Comparison of ENCODE assay signal across 8 cellular contexts in the genomic region with DNA sequence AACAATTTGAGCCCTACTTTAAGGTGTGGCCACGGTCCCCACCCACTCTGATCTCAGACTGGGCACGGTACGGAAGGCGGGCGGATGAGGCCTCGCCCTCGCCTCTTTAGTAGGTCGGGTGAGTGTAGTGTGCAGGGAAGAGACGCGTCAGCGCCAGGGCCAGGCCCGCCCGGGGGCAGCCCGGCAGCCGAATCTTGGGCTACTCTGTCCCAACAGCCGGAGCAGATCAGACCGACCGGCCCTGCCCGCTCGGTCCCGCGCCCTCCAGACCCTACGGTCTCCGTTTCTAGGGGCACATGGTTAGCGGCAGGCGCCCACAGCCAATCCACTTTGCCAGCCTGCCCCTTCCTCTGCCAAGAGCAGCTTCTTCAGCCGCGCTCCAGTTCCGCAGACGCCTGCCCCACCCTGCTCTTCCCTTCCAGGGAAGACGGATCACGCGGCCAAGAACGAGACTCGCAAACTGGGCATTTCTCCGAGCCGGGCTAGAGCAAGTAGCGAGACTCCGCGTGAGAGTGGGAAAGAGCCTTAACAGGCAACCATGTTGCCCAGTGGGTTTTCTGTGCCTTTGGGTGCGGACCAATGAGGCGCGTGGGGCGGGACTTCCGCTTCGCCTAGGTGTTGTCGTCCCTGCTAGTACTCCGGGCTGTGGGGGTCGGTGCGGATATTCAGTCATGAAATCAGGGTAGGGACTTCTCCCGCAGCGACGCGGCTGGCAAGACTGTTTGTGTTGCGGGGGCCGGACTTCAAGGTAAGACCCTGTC. TPM values are rescaled to one million over a fixed set of nuclear protein-coding genes. Genes with fewer than 3 reads are reported as not detected.
DNase-seq lines count a peak whose midpoint lies in the region; ATAC-seq and TF ChIP-seq lines count a peak whose summit lies in the region.

Gene RNF13, plus strand, starts transcription at position 610 of the 761 bp plus-strand sequence. CDS start 32,812 bp downstream, outside the sequence.

- peak within 1 kb of the TSS; percentile 88 for H3K4me3 ChIP-seq in epithelial cell of proximal tubule (ENCODE audit: low read depth, low read length)
- peak within 1 kb of the TSS; percentile 85 to 96 for H3K4me3 ChIP-seq in mucosa of rectum (ENCODE audit: low read length in 2 of 2)

- peak within 1 kb of the TSS; percentile 93 to 94 for H3K9ac ChIP-seq in mucosa of rectum (ENCODE audit: low read depth in 1 of 2, low read length in 2 of 2)

- peaks cover 30% of the 10 kb centered on the region for H3K36me3 Mint-ChIP-seq in activated T-cell treated with anti-CD3 and anti-CD28 coated beads, Interleukin-2, amount 50 U/mL, for 24 hours (ENCODE audit: low read depth)

- H3K9me3 ChIP-seq in mucosa of rectum (ENCODE audit: control insufficient read depth in 2 of 2, low read length in 2 of 2): no peaks in the 10 kb centered on the region

- no peaks in the 10 kb centered on the region for H3K27me3 Mint-ChIP-seq in activated T-cell treated with anti-CD3 and anti-CD28 coated beads, Interleukin-2, amount 50 U/mL, for 24 hours

- H3K9me3 Mint-ChIP-seq in activated T-cell treated with anti-CD3 and anti-CD28 coated beads, Interleukin-2, amount 50 U/mL, for 24 hours: no peaks in the 10 kb centered on the region

- no peaks in the 10 kb centered on the region for H3K36me3 ChIP-seq in mucosa of rectum (ENCODE audit: control insufficient read depth in 2 of 2, insufficient read depth in 2 of 2, low read length in 2 of 2)

- H3K27me3 ChIP-seq in mucosa of rectum (ENCODE audit: control insufficient read depth in 2 of 2, insufficient read depth in 2 of 2, low read length in 2 of 2): no peaks in the 10 kb centered on the region

- H3K27ac Mint-ChIP-seq in activated T-cell treated with anti-CD3 and anti-CD28 coated beads, Interleukin-2, amount 50 U/mL, for 24 hours: peak within 1 kb of the TSS; percentile 100

- no peak for TF ChIP-seq CTCF in epithelial cell of proximal tubule (conservative IDR thresholded peaks at IDR 0.05; ENCODE audit: low read depth, low read length)

- ATAC-seq in GM21737 (IDR thresholded peaks at IDR 0.05; ENCODE audit: unreplicated experiment): peak; percentile 92

- peaks cover 49% of the 10 kb centered on the region for H3K4me1 Mint-ChIP-seq in activated T-cell treated with anti-CD3 and anti-CD28 coated beads, Interleukin-2, amount 50 U/mL, for 24 hours (ENCODE audit: low read depth)

- peak within 1 kb of the TSS; percentile 98 for H3K27ac ChIP-seq in mucosa of rectum (ENCODE audit: low read depth in 2 of 2, low read length in 2 of 2)

- DNase-seq in DMS79 (lab: John Stamatoyannopoulos, UW) (peak; percentile 83), KG1 (lab: John Stamatoyannopoulos, UW) (peak; percentile 91), epithelial cell of proximal tubule (ENCODE audit: low read depth) (peak; percentile 68)
- DNase-seq in activated T-cell treated with anti-CD3 and anti-CD28 coated beads, Interleukin-2, amount 50 U/mL, for 24 hours: peak; percentile 95
- DNase-seq in stimulated activated CD8-positive, alpha-beta memory T cell treated with anti-CD3 and anti-CD28 coated beads, Interleukin-4, amount 100 ng/mL, for 4 hours (ENCODE audit: low read depth in 2 of 2, low spot score in 1 of 2): peak; percentile 85 to 87

- H3K4me1 ChIP-seq in mucosa of rectum (ENCODE audit: control insufficient read depth in 2 of 2, insufficient read depth in 2 of 2, low read length in 2 of 2): peaks cover 16 to 20% of the 10 kb centered on the region in 2 donors

- H3K4me3 Mint-ChIP-seq in activated T-cell treated with anti-CD3 and anti-CD28 coated beads, Interleukin-2, amount 50 U/mL, for 24 hours: peak within 1 kb of the TSS; percentile 96

TF ChIP-seq in PFSK-1, 5 proteins besides CTCF, POLR2A, EP300 and RAD21:
- peak; percentile 46 for TF ChIP-seq FOXP2 (optimal IDR thresholded peaks at IDR 0.05; ENCODE audit: borderline replicate concordance, extremely low read depth, extremely low read length, insufficient read depth)
- peak; percentile 65; the same call in 1 of the 2 replicates for TF ChIP-seq TAF1 (IDR thresholded peaks at IDR 0.05; ENCODE audit: borderline replicate concordance, insufficient read depth, low read length)
- peak; percentile 85 for TF ChIP-seq POLR2AphosphoS5 (IDR thresholded peaks at IDR 0.05; ENCODE audit: low read depth, low read length)
- TF ChIP-seq, protein P1, sequence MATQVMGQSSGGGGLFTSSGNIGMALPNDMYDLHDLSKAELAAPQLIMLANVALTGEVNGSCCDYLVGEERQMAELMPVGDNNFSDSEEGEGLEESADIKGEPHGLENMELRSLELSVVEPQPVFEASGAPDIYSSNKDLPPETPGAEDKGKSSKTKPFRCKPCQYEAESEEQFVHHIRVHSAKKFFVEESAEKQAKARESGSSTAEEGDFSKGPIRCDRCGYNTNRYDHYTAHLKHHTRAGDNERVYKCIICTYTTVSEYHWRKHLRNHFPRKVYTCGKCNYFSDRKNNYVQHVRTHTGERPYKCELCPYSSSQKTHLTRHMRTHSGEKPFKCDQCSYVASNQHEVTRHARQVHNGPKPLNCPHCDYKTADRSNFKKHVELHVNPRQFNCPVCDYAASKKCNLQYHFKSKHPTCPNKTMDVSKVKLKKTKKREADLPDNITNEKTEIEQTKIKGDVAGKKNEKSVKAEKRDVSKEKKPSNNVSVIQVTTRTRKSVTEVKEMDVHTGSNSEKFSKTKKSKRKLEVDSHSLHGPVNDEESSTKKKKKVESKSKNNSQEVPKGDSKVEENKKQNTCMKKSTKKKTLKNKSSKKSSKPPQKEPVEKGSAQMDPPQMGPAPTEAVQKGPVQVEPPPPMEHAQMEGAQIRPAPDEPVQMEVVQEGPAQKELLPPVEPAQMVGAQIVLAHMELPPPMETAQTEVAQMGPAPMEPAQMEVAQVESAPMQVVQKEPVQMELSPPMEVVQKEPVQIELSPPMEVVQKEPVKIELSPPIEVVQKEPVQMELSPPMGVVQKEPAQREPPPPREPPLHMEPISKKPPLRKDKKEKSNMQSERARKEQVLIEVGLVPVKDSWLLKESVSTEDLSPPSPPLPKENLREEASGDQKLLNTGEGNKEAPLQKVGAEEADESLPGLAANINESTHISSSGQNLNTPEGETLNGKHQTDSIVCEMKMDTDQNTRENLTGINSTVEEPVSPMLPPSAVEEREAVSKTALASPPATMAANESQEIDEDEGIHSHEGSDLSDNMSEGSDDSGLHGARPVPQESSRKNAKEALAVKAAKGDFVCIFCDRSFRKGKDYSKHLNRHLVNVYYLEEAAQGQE (IDR thresholded peaks at IDR 0.05; ENCODE audit: insufficient read depth in 1 of 2, low read depth in 2 of 2, low read length in 2 of 2): peak in 1 of 2 experiments; percentile 30; a peak in 1 of 4 replicates
- peak; percentile 14; the same call in 1 of the 2 replicates for TF ChIP-seq SIN3A (IDR thresholded peaks at IDR 0.05; ENCODE audit: borderline replicate concordance, insufficient read depth, low read length)

RNA-seq across cellular contexts. Expression of gene RNF13, which starts in this region (rescaled TPM):
- polyA plus RNA-seq in PFSK-1 (2012; ENCODE audit: insufficient read length, low read depth): 19.8 TPM
- 22.7 and 27.1 TPM in 2 replicates for total RNA-seq in epithelial cell of proximal tubule

Comparison
In these comparisons a context has a peak if more than half of its experiments do, and no peak if none do; other contexts are left out.
1. Peak in every context shown above with its lines: DNase-seq, ATAC-seq, H3K4me3 ChIP-seq and H3K27ac ChIP-seq.